39 cellular contexts compared by ENCODE assay signal in the genomic region with DNA sequence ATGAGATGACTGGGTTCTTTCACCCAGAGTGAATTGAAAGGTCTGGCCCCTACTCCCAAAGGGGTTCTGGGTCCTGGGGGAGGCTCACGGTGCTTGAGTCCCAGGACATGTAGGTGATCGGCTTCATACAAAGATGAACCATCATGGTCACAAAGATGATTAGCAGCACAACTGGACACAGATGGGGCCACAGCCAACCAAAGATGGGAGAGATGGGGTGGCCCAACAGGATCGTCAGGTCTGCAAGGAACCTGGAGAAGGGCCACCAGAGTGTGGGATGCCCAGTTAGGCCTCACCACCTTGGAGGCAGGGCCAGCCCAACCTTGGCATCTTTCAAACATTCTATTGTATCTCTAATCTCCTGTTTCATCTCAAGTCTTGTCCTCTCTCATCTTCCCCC. TPM values are rescaled to one million over a fixed set of nuclear protein-coding genes. Genes with fewer than 3 reads are reported as not detected.
"Had no signal": no experiment of that assay in that cellular context is flagged by ENCODE, and none has a peak within 500 bp of the region (broad histone marks: within the 10 kb centered on the region; RNA-seq: fewer than 3 reads in every experiment).

No MANE protein-coding gene starts in this region.

- H3K27ac Mint-ChIP-seq: activated naive CD4-positive, alpha-beta T cell treated with anti-CD3 and anti-CD28 coated beads for 36 hours; activated naive CD4-positive, alpha-beta T cell treated with anti-CD3 and anti-CD28 coated beads, Interleukin-2, amount 10 ng/mL, durations not matched to agents 7 days and 5 days; activated naive CD4-positive, alpha-beta T cell treated with anti-CD3 and anti-CD28 coated beads, Interleukin-2, amount 50 U/mL, for 24 hours; activated naive CD4-positive, alpha-beta T cell treated with anti-CD3 and anti-CD28 coated beads, Interleukin-2, amount 50 U/mL, for 72 hours; activated naive CD8-positive, alpha-beta T cell; activated naive CD8-positive, alpha-beta T cell treated with anti-CD3 and anti-CD28 coated beads, Interleukin-2, amount 10 ng/mL, durations not matched to agents 7 days and 5 days; activated naive CD8-positive, alpha-beta T cell treated with anti-CD3 and anti-CD28 coated beads, Interleukin-2, amount 50 U/mL, for 24 hours; activated T-cell treated with anti-CD3 and anti-CD28 coated beads, Interleukin-2, amount 50 U/mL, for 24 hours; activated T-cell treated with anti-CD3 and anti-CD28 coated beads, Interleukin-2, amount 50 U/mL, for 72 hours; activated T-helper 1 cell treated with anti-CD3 and anti-CD28 coated beads, Interleukin-12 subunit alpha, Interleukin-12 subunit beta, Interleukin-2, Interleukin-4 antibody, amounts not matched to agents 30 ng/mL and 10 ng/mL and 1 ng/mL, durations not matched to agents 14 hours and 24 hours and 36 hours; activated T-helper 17 cell treated with anti-CD3 and anti-CD28 coated beads, Interleukin-2, amount 50 U/mL, for 72 hours; activated T-helper 2 cell treated with anti-CD3 and anti-CD28 coated beads, Interferon-gamma antibody, Interleukin-2, Interleukin-4, amounts not matched to agents 10 μg/mL and 5 μg/mL and 100 μg/mL, durations not matched to agents 14 hours and 24 hours and 36 hours; brain had no signal

- FAIRE-seq: astrocyte had no signal

- ATAC-seq: activated naive CD4-positive, alpha-beta T cell treated with anti-CD3 and anti-CD28 coated beads, Interleukin-2, amount 50 U/mL, for 72 hours; activated naive CD8-positive, alpha-beta T cell treated with anti-CD3 and anti-CD28 coated beads, Interleukin-2, amount 50 U/mL, for 24 hours; activated T-cell treated with anti-CD3 and anti-CD28 coated beads, Interleukin-2, amount 50 U/mL, for 4 hours; activated T-cell treated with anti-CD3 and anti-CD28 coated beads, Interleukin-2, amount 50 U/mL, for 72 hours; activated T-helper 17 cell treated with anti-CD3 and anti-CD28 coated beads, Interleukin-2, amount 50 U/mL, for 72 hours; body of pancreas had no signal

- H3K4me3 ChIP-seq: adrenal gland, ascending aorta, body of pancreas, breast epithelium, cardiac muscle cell had no signal

- H3K36me3 Mint-ChIP-seq: activated naive CD4-positive, alpha-beta T cell treated with anti-CD3 and anti-CD28 coated beads, Interleukin-2, amount 10 ng/mL, durations not matched to agents 7 days and 5 days; activated naive CD4-positive, alpha-beta T cell treated with anti-CD3 and anti-CD28 coated beads, Interleukin-2, amount 50 U/mL, for 24 hours; activated naive CD4-positive, alpha-beta T cell treated with anti-CD3 and anti-CD28 coated beads, Interleukin-2, amount 50 U/mL, for 72 hours; activated naive CD8-positive, alpha-beta T cell; brain had no signal

- DNase-seq: activated effector memory CD4-positive, alpha-beta T cell treated with anti-CD3 and anti-CD28 coated beads, Interleukin-2, amount 50 U/mL, for 16 hours; activated effector memory CD4-positive, alpha-beta T cell treated with Interleukin-2 at 50 U/mL for 16 hours; activated gamma-delta T cell; activated gamma-delta T cell treated with Interleukin-2 at 50 U/mL for 16 hours; activated naive CD4-positive, alpha-beta T cell; activated naive CD4-positive, alpha-beta T cell treated with anti-CD3 and anti-CD28 coated beads for 36 hours; activated naive CD4-positive, alpha-beta T cell treated with anti-CD3 and anti-CD28 coated beads, Interleukin-2, amount 10 ng/mL, durations not matched to agents 7 days and 5 days; activated naive CD4-positive, alpha-beta T cell treated with anti-CD3 and anti-CD28 coated beads, Interleukin-2, amount 50 U/mL, for 16 hours; activated naive CD4-positive, alpha-beta T cell treated with Interleukin-2 at 50 U/mL for 16 hours; activated naive CD8-positive, alpha-beta T cell treated with anti-CD3 and anti-CD28 coated beads, Interleukin-2, amount 10 ng/mL, durations not matched to agents 7 days and 5 days; activated naive CD8-positive, alpha-beta T cell treated with anti-CD3 and anti-CD28 coated beads, Interleukin-2, amount 50 U/mL, for 24 hours; activated T-cell treated with anti-CD3 and anti-CD28 coated beads for 4 hours; activated T-cell treated with anti-CD3 and anti-CD28 coated beads, Interleukin-2, amount 50 U/mL, for 1 hour; activated T-cell treated with anti-CD3 and anti-CD28 coated beads, Interleukin-2, amount 50 U/mL, for 24 hours; activated T-cell treated with anti-CD3 and anti-CD28 coated beads, Interleukin-2, amount 50 U/mL, for 4 hours; activated T-cell treated with anti-CD3 and anti-CD28 coated beads, Interleukin-2, amount 50 U/mL, for 48 hours; activated T-cell treated with anti-CD3 and anti-CD28 coated beads, Interleukin-2, amount 50 U/mL, for 72 hours; adrenal gland; amniotic stem cell; amygdala; anterior cingulate cortex; aorta; body of pancreas; brain microvascular endothelial cell; caudate nucleus; central memory CD4-positive, alpha-beta T cell; cerebellar nuclear complex had no signal

- H3K36me3 ChIP-seq: adrenal gland, brain microvascular endothelial cell, breast epithelium, cardiac muscle cell had no signal

- H3K27me3 Mint-ChIP-seq: activated naive CD4-positive, alpha-beta T cell treated with anti-CD3 and anti-CD28 coated beads, Interleukin-2, amount 50 U/mL, for 24 hours; activated naive CD8-positive, alpha-beta T cell; activated T-cell treated with anti-CD3 and anti-CD28 coated beads, Interleukin-2, amount 50 U/mL, for 24 hours; activated T-helper 17 cell treated with anti-CD3 and anti-CD28 coated beads, Interleukin-2, amount 50 U/mL, for 72 hours; central memory CD8-positive, alpha-beta T cell had no signal

- H3K4me1 Mint-ChIP-seq: activated naive CD4-positive, alpha-beta T cell treated with anti-CD3 and anti-CD28 coated beads, Interleukin-2, amount 10 ng/mL, durations not matched to agents 7 days and 5 days; activated naive CD4-positive, alpha-beta T cell treated with anti-CD3 and anti-CD28 coated beads, Interleukin-2, amount 50 U/mL, for 24 hours; activated naive CD8-positive, alpha-beta T cell treated with anti-CD3 and anti-CD28 coated beads, Interleukin-2, amount 10 ng/mL, durations not matched to agents 7 days and 5 days; activated naive CD8-positive, alpha-beta T cell treated with anti-CD3 and anti-CD28 coated beads, Interleukin-2, amount 50 U/mL, for 24 hours; activated T-helper 17 cell treated with anti-CD3 and anti-CD28 coated beads, Interleukin-2, amount 50 U/mL, for 72 hours; brain; central memory CD8-positive, alpha-beta T cell had no signal

- H3K9me3 Mint-ChIP-seq: activated naive CD4-positive, alpha-beta T cell treated with anti-CD3 and anti-CD28 coated beads, Interleukin-2, amount 10 ng/mL, durations not matched to agents 7 days and 5 days; activated naive CD4-positive, alpha-beta T cell treated with anti-CD3 and anti-CD28 coated beads, Interleukin-2, amount 50 U/mL, for 24 hours; activated naive CD4-positive, alpha-beta T cell treated with anti-CD3 and anti-CD28 coated beads, Interleukin-2, amount 50 U/mL, for 72 hours; activated naive CD8-positive, alpha-beta T cell treated with anti-CD3 and anti-CD28 coated beads, Interleukin-2, amount 10 ng/mL, durations not matched to agents 7 days and 5 days; activated T-cell treated with anti-CD3 and anti-CD28 coated beads, Interleukin-2, amount 50 U/mL, for 24 hours; activated T-cell treated with anti-CD3 and anti-CD28 coated beads, Interleukin-2, amount 50 U/mL, for 4 hours; activated T-helper 1 cell treated with anti-CD3 and anti-CD28 coated beads, Interleukin-12 subunit alpha, Interleukin-12 subunit beta, Interleukin-2, Interleukin-4 antibody, amounts not matched to agents 30 ng/mL and 10 ng/mL and 1 ng/mL, durations not matched to agents 14 hours and 24 hours and 36 hours; activated T-helper 17 cell treated with anti-CD3 and anti-CD28 coated beads, Interleukin-2, amount 50 U/mL, for 72 hours; activated T-helper 2 cell treated with anti-CD3 and anti-CD28 coated beads, Interferon-gamma antibody, Interleukin-2, Interleukin-4, amounts not matched to agents 10 μg/mL and 5 μg/mL and 100 μg/mL, durations not matched to agents 14 hours and 24 hours and 36 hours; central memory CD8-positive, alpha-beta T cell had no signal

- H3K4me3 Mint-ChIP-seq: activated naive CD4-positive, alpha-beta T cell treated with anti-CD3 and anti-CD28 coated beads for 36 hours; activated naive CD4-positive, alpha-beta T cell treated with anti-CD3 and anti-CD28 coated beads, Interleukin-2, amount 10 ng/mL, durations not matched to agents 7 days and 5 days; activated naive CD4-positive, alpha-beta T cell treated with anti-CD3 and anti-CD28 coated beads, Interleukin-2, amount 50 U/mL, for 24 hours; activated naive CD8-positive, alpha-beta T cell; activated naive CD8-positive, alpha-beta T cell treated with anti-CD3 and anti-CD28 coated beads, Interleukin-2, amount 10 ng/mL, durations not matched to agents 7 days and 5 days; activated naive CD8-positive, alpha-beta T cell treated with anti-CD3 and anti-CD28 coated beads, Interleukin-2, amount 50 U/mL, for 24 hours; activated T-cell treated with anti-CD3 and anti-CD28 coated beads, Interleukin-2, amount 50 U/mL, for 24 hours; activated T-cell treated with anti-CD3 and anti-CD28 coated beads, Interleukin-2, amount 50 U/mL, for 4 hours; activated T-cell treated with anti-CD3 and anti-CD28 coated beads, Interleukin-2, amount 50 U/mL, for 72 hours; activated T-helper 1 cell treated with anti-CD3 and anti-CD28 coated beads, Interleukin-12 subunit alpha, Interleukin-12 subunit beta, Interleukin-2, Interleukin-4 antibody, amounts not matched to agents 30 ng/mL and 10 ng/mL and 1 ng/mL, durations not matched to agents 14 hours and 24 hours and 36 hours; activated T-helper 17 cell treated with anti-CD3 and anti-CD28 coated beads, Interleukin-2, amount 50 U/mL, for 72 hours; brain; central memory CD8-positive, alpha-beta T cell had no signal

- H3K4me1 ChIP-seq: adrenal gland, ascending aorta, body of pancreas, breast epithelium had no signal

- H3K27ac ChIP-seq: adrenal gland, ascending aorta, body of pancreas, brain microvascular endothelial cell, breast epithelium, cardiac muscle cell had no signal

- H3K9me3 ChIP-seq: adrenal gland, ascending aorta, breast epithelium had no signal

- H3K27me3 ChIP-seq: adrenal gland, ascending aorta, body of pancreas, brain microvascular endothelial cell, breast epithelium, cardiac muscle cell had no signal

RNA-seq across cellular contexts. Expression of a gene that starts 44.7 kb away (rescaled TPM):
- total RNA-seq: cardiac muscle cell had no signal
